ENCODE assay signal across 8 cellular contexts in the genomic region with DNA sequence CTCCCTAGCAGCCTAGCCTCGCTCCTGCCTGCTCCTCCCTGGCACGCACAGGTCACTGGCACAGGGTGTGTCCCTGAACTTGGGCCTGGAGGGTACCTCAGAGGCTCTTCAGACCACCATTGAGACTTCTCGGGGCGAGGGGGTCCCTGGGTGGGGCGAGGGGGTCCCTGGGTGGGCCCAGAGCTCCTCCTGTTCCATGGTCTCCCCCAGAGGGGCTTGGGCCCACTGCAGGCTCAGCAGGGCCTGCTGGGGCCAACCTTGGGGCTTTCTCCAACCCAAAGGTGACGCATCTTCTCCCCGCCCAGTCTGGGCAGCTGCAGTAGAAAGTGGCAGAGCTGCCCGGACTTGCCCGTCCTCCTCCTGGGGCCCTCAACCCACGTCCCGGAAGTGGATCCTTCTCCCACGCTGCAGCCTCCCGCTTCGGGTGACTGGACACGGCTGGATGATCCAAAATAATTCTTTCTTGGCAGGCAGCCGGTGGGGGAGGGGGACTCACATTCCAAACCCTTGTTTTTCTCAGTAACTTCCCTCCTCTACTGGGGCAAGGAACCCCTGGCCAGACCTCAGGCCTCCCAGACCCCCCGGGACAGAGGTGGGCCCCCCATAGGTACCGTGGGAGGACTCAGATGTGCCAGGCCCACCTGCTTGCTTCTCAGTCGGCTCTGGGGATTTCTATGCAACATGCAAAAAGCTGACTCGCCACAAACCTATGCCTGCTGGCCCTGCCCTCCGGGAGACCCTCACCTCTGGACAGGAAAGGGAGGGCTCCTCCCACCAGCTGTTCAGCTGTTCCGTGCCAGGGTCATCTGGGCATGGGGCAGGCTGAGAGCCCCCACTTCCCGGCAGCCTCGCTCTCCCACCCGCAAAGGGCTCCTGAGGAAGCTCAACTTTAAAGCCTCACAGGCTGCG. TPM values are rescaled to one million over a fixed set of nuclear protein-coding genes. Genes with fewer than 3 reads are reported as not detected.
DNase-seq lines count a peak whose midpoint lies in the region; ATAC-seq lines count a peak whose summit lies in the region.

No MANE protein-coding gene starts in this region.

- in situ Hi-C loops in G401 (cut with HindIII; ENCODE audit: low sequenced_read_pairs) = no loop called here

- DNase-seq in G401 (ENCODE audit: low spot score) (peak; percentile 61), HT1080 (ENCODE audit: low read depth) (peak; percentile 95), RKO (ENCODE audit: low spot score) (peak; percentile 91)

- no peaks in the 10 kb centered on the region for H3K27me3 ChIP-seq in layer of hippocampus (ENCODE audit: control insufficient read depth, insufficient read depth, low read length)

- H3K27ac ChIP-seq in cingulate gyrus (ENCODE audit: low read depth, low read length) (peak overlapping the region; percentile 88), layer of hippocampus (ENCODE audit: low read depth, low read length) (peak overlapping the region; percentile 85)

- peaks cover 63% of the 10 kb centered on the region for H3K4me1 Mint-ChIP-seq in stimulated activated memory B cell treated with anti-CD40 and anti-IgM and Interleukin-4, amounts not matched to agents 10 μg/mL and 1 μg/mL and 100 μg/mL, for 72 hours

- H3K36me3 Mint-ChIP-seq in stimulated activated memory B cell treated with anti-CD40 and anti-IgM and Interleukin-4, amounts not matched to agents 10 μg/mL and 1 μg/mL and 100 μg/mL, for 72 hours = no peaks in the 10 kb centered on the region

- peak overlapping the region; percentile 84 for H3K4me3 Mint-ChIP-seq in stimulated activated memory B cell treated with anti-CD40 and anti-IgM and Interleukin-4, amounts not matched to agents 10 μg/mL and 1 μg/mL and 100 μg/mL, for 72 hours

- peak overlapping the region; percentile 81 for H3K27ac Mint-ChIP-seq in stimulated activated memory B cell treated with anti-CD40 and anti-IgM and Interleukin-4, amounts not matched to agents 10 μg/mL and 1 μg/mL and 100 μg/mL, for 72 hours

- peaks cover 8% of the 10 kb centered on the region for H3K27me3 Mint-ChIP-seq in stimulated activated memory B cell treated with anti-CD40 and anti-IgM and Interleukin-4, amounts not matched to agents 10 μg/mL and 1 μg/mL and 100 μg/mL, for 72 hours

- no peaks in the 10 kb centered on the region for H3K9me3 Mint-ChIP-seq in stimulated activated memory B cell treated with anti-CD40 and anti-IgM and Interleukin-4, amounts not matched to agents 10 μg/mL and 1 μg/mL and 100 μg/mL, for 72 hours

- peak; percentile 31 for ATAC-seq in stimulated activated memory B cell treated with anti-CD40 and anti-IgM and Interleukin-4, amounts not matched to agents 10 μg/mL and 1 μg/mL and 100 μg/mL, for 72 hours
- ATAC-seq in GM21717 (IDR thresholded peaks at IDR 0.05; ENCODE audit: unreplicated experiment) (no peak), GM21447 (IDR thresholded peaks at IDR 0.05; ENCODE audit: unreplicated experiment) (no peak)

RNA-seq across cellular contexts. Expression of gene PLXNB2, which starts 1.5 kb away (rescaled TPM):
- 93.4 and 100 TPM in 2 replicates for total RNA-seq in G401 (2014; rRNA removed; shearing (Covaris generic))
- total RNA-seq in HT1080 (2014; rRNA removed; shearing (Covaris generic)) = 73.4 and 84.1 TPM in 2 replicates
- 107 and 112 TPM in 2 replicates for polyA plus RNA-seq in HT1080 (2015; cell fraction: cytosol; rRNA removed)
- 340 and 353 TPM in 2 replicates for polyA plus RNA-seq in HT1080 (2015; cell fraction: nucleus; rRNA removed)

RNA-seq across cellular contexts. Expression of gene DENND6B, which starts 20.9 kb away (rescaled TPM):
- 0.37 and 1.0 TPM in 2 replicates for total RNA-seq in G401 (2014; rRNA removed; shearing (Covaris generic))
- total RNA-seq in HT1080 (2014; rRNA removed; shearing (Covaris generic)) = 0.13 and 0.31 TPM in 2 replicates
- polyA plus RNA-seq in HT1080 (2015; cell fraction: cytosol; rRNA removed) = 0.63 and 1.3 TPM in 2 replicates
- polyA plus RNA-seq in HT1080 (2015; cell fraction: nucleus; rRNA removed) = 3.2 and 3.6 TPM in 2 replicates

RNA-seq across cellular contexts. Expression of gene MAPK11, which starts 35.7 kb away (rescaled TPM):
- total RNA-seq in G401 (2014; rRNA removed; shearing (Covaris generic)) = 21.3 and 21.5 TPM in 2 replicates
- total RNA-seq in HT1080 (2014; rRNA removed; shearing (Covaris generic)) = 12.6 and 18.0 TPM in 2 replicates
- 12.1 and 14.3 TPM in 2 replicates for polyA plus RNA-seq in HT1080 (2015; cell fraction: cytosol; rRNA removed)
- polyA plus RNA-seq in HT1080 (2015; cell fraction: nucleus; rRNA removed) = 42.7 and 47.7 TPM in 2 replicates

RNA-seq across cellular contexts. Expression of gene PPP6R2, which starts 37.2 kb away (rescaled TPM):
- total RNA-seq in G401 (2014; rRNA removed; shearing (Covaris generic)) = 76.9 and 77.8 TPM in 2 replicates
- 40.0 and 44.6 TPM in 2 replicates for total RNA-seq in HT1080 (2014; rRNA removed; shearing (Covaris generic))
- polyA plus RNA-seq in HT1080 (2015; cell fraction: cytosol; rRNA removed) = 30.5 and 32.8 TPM in 2 replicates
- polyA plus RNA-seq in HT1080 (2015; cell fraction: nucleus; rRNA removed) = 61.6 and 65.2 TPM in 2 replicates

RNA-seq across cellular contexts. Expression of gene MAPK12, which starts 44.4 kb away (rescaled TPM):
- 155 and 158 TPM in 2 replicates for total RNA-seq in G401 (2014; rRNA removed; shearing (Covaris generic))
- total RNA-seq in HT1080 (2014; rRNA removed; shearing (Covaris generic)) = 50.1 and 50.6 TPM in 2 replicates
- 34.3 and 41.5 TPM in 2 replicates for polyA plus RNA-seq in HT1080 (2015; cell fraction: cytosol; rRNA removed)
- 159 and 182 TPM in 2 replicates for polyA plus RNA-seq in HT1080 (2015; cell fraction: nucleus; rRNA removed)
